Comparison of ENCODE assay signal across 16 cellular contexts in genomic region chr12:103944964-103945363, GRCh38. TPM values are rescaled to one million over a fixed set of nuclear protein-coding genes. Genes with fewer than 3 reads are reported as not detected.
DNase-seq lines count a peak whose midpoint lies in the region; TF ChIP-seq lines count a peak whose summit lies in the region.
"Had no signal": no experiment of that assay in that cellular context is flagged by ENCODE, and none has a peak within 500 bp of the region (broad histone marks: within the 10 kb centered on the region; RNA-seq: fewer than 3 reads in every experiment).

No MANE protein-coding gene starts in this region.

- H3K27ac Mint-ChIP-seq in MCF 10A (ENCODE audit: low read depth, unreplicated experiment), result peak overlapping the region; percentile 39
- peak overlapping the region; percentile 68 for H3K27ac Mint-ChIP-seq in activated naive CD8-positive, alpha-beta T cell treated with anti-CD3 and anti-CD28 coated beads for 36 hours
- H3K27ac Mint-ChIP-seq in stimulated activated naive CD8-positive, alpha-beta T cell treated with anti-CD3 and anti-CD28 coated beads, Interleukin-15, Interleukin-2, amounts not matched to agents 100 ng/mL and 50 ng/mL, for 24 hours, result peak overlapping the region; percentile 13

- H2AFZ ChIP-seq in mammary epithelial cell (ENCODE audit: low read depth, low read length), result no peak overlapping the region

- intact Hi-C loops in MCF 10A (cut with micrococcal nuclease) (no loop called here), mammary epithelial cell (cut with micrococcal nuclease) (loop anchor here (10.0 kb wide), 1 partner anchor 160 kb away; no protein-coding TSS in a partner anchor)

- TF ChIP-seq CTCF in MCF 10A (IDR thresholded peaks at IDR 0.05; ENCODE audit: unreplicated experiment) (no peak), mammary epithelial cell (conservative IDR thresholded peaks at IDR 0.05 in 1 of 2, IDR thresholded peaks at IDR 0.05 in 1 of 2; ENCODE audit: extremely low read depth in 1 of 2, insufficient read depth in 1 of 2, low read depth in 1 of 2, low read length in 2 of 2) (no peak)

- POLR2A ChIA-PET in MCF 10A (lab: Yijun Ruan, JAX), result interaction anchor here (1.7 to 2.7 kb wide), 2 partner anchors 11 to 13 kb away, joined by 9 to 12 read pairs; a partner anchor contains a TSS

- no peak overlapping the region for H3K27ac ChIP-seq in mammary epithelial cell (ENCODE audit: insufficient read depth, low read depth, low read length)
- H3K27ac ChIP-seq: BLaER1 treated with 17β-estradiol and CSF1 and Interleukin-3, amounts not matched to agents 10 nM and 100 nM had no signal

- H3K36me3 Mint-ChIP-seq in MCF 10A (ENCODE audit: insufficient read depth, unreplicated experiment), result peaks cover 99% of the 10 kb centered on the region
- H3K36me3 Mint-ChIP-seq in activated naive CD8-positive, alpha-beta T cell treated with anti-CD3 and anti-CD28 coated beads for 36 hours, result peaks cover 59% of the 10 kb centered on the region
- H3K36me3 Mint-ChIP-seq in stimulated activated naive CD8-positive, alpha-beta T cell treated with anti-CD3 and anti-CD28 coated beads, Interleukin-15, Interleukin-2, amounts not matched to agents 100 ng/mL and 50 ng/mL, for 24 hours (ENCODE audit: low read depth), result peaks cover 100% of the 10 kb centered on the region

- no peaks in the 10 kb centered on the region for H3K9me3 Mint-ChIP-seq in MCF 10A (ENCODE audit: unreplicated experiment)
- H3K9me3 Mint-ChIP-seq in activated naive CD8-positive, alpha-beta T cell treated with anti-CD3 and anti-CD28 coated beads for 36 hours, result no peaks in the 10 kb centered on the region
- H3K9me3 Mint-ChIP-seq in stimulated activated naive CD8-positive, alpha-beta T cell treated with anti-CD3 and anti-CD28 coated beads, Interleukin-15, Interleukin-2, amounts not matched to agents 100 ng/mL and 50 ng/mL, for 24 hours, result no peaks in the 10 kb centered on the region

- H3K4me1 ChIP-seq in mammary epithelial cell (ENCODE audit: insufficient read depth, low read length), result no peaks in the 10 kb centered on the region
- H3K4me1 ChIP-seq: HAP-1 had no signal

- no peak overlapping the region for H3K4me2 ChIP-seq in mammary epithelial cell (ENCODE audit: insufficient read depth, low read depth, low read length)
- H3K4me2 ChIP-seq: BLaER1 treated with 17β-estradiol and CSF1 and Interleukin-3, amounts not matched to agents 10 nM and 100 nM had no signal

- peaks cover 35% of the 10 kb centered on the region for H3K79me2 ChIP-seq in mammary epithelial cell (ENCODE audit: insufficient read depth, low read length)

- BruUV-seq in MCF 10A (replicated peaks; lab: Mats Ljungman, UMichigan), result no TSS peak
- BruUV-seq in mammary epithelial cell (replicated peaks; lab: Mats Ljungman, UMichigan), result no TSS peak

- H4K20me1 ChIP-seq in mammary epithelial cell (ENCODE audit: insufficient read depth, low read length), result no peaks in the 10 kb centered on the region

- peak; percentile 29 for DNase-seq in DMS53 (lab: John Stamatoyannopoulos, UW)
- DNase-seq in DMS53 treated with DMSO at 0.1 percent for 48 hours (lab: John Stamatoyannopoulos, UW; ENCODE audit: unreplicated experiment), result no peak
- DNase-seq in MCF 10A (ENCODE audit: unreplicated experiment), result no peak
- no peak for DNase-seq in mammary epithelial cell
- no peak for DNase-seq in activated naive CD8-positive, alpha-beta T cell treated with anti-CD3 and anti-CD28 coated beads for 36 hours
- no peak for DNase-seq in globus pallidus (ENCODE audit: low spot score)
- DNase-seq in iPS-NIHi11 (ENCODE audit: low spot score), result no peak
- DNase-seq: 8988T, IMR-90, MV-4-11, NCI-H1436, NCI-H2081, NCI-H510A treated with DMSO at 0.1 percent for 48 hours had no signal

- no peak overlapping the region for H3K4me3 ChIP-seq in mammary epithelial cell (replicated peaks in 1 of 3; ENCODE audit: insufficient read depth in 1 of 3, low read depth in 2 of 3, low read length in 3 of 3)
- H3K4me3 ChIP-seq: BLaER1 treated with 17β-estradiol and CSF1 and Interleukin-3, amounts not matched to agents 10 nM and 100 nM; HAP-1 had no signal

- H3K9me3 ChIP-seq in mammary epithelial cell (replicated peaks; ENCODE audit: insufficient read depth, low read length), result no peaks in the 10 kb centered on the region
- H3K9me3 ChIP-seq: BLaER1 treated with 17β-estradiol and CSF1 and Interleukin-3, amounts not matched to agents 10 nM and 100 nM; HAP-1 had no signal

- in situ Hi-C loops in mammary epithelial cell (cut with MboI; ENCODE audit: low sequenced_read_pairs in 2 of 2), result loop anchor here in 1 of 2 donors (25.0 kb wide), 2 partner anchors 392 to 1117 kb away; no protein-coding TSS in a partner anchor

- no peaks in the 10 kb centered on the region for H3K4me1 Mint-ChIP-seq in MCF 10A (ENCODE audit: insufficient read depth, unreplicated experiment)
- H3K4me1 Mint-ChIP-seq in activated naive CD8-positive, alpha-beta T cell treated with anti-CD3 and anti-CD28 coated beads for 36 hours, result peaks cover 46% of the 10 kb centered on the region
- H3K4me1 Mint-ChIP-seq in stimulated activated naive CD8-positive, alpha-beta T cell treated with anti-CD3 and anti-CD28 coated beads, Interleukin-15, Interleukin-2, amounts not matched to agents 100 ng/mL and 50 ng/mL, for 24 hours (ENCODE audit: low read depth), result peaks cover 54% of the 10 kb centered on the region

- H3K36me3 ChIP-seq in mammary epithelial cell (ENCODE audit: insufficient read depth, low read length), result peaks cover 85% of the 10 kb centered on the region

- CTCF ChIA-PET in MCF 10A (lab: Yijun Ruan, JAX) (interaction anchor here (0.9 kb wide), 1 partner anchor 10 kb away, joined by 3 read pairs; no protein-coding TSS in a partner anchor), mammary epithelial cell (lab: Charles Lee; ENCODE audit: low non-redundant PET) (no interaction called here)

- H3K27me3 Mint-ChIP-seq in MCF 10A (ENCODE audit: insufficient read depth, unreplicated experiment), result no peaks in the 10 kb centered on the region
- no peaks in the 10 kb centered on the region for H3K27me3 Mint-ChIP-seq in activated naive CD8-positive, alpha-beta T cell treated with anti-CD3 and anti-CD28 coated beads for 36 hours
- no peaks in the 10 kb centered on the region for H3K27me3 Mint-ChIP-seq in stimulated activated naive CD8-positive, alpha-beta T cell treated with anti-CD3 and anti-CD28 coated beads, Interleukin-15, Interleukin-2, amounts not matched to agents 100 ng/mL and 50 ng/mL, for 24 hours

- H3K9ac ChIP-seq in mammary epithelial cell (ENCODE audit: insufficient read depth, low read length), result no peak overlapping the region
- H3K9ac ChIP-seq: BLaER1 treated with 17β-estradiol and CSF1 and Interleukin-3, amounts not matched to agents 10 nM and 100 nM had no signal

- WGBS in mammary epithelial cell (ENCODE audit: low coverage, missing lambda C conversion rate), result 100% methylated on average over 3 of the region's 3 CpGs

- H3K4me3 Mint-ChIP-seq in MCF 10A (ENCODE audit: unreplicated experiment), result no peak overlapping the region
- H3K4me3 Mint-ChIP-seq in activated naive CD8-positive, alpha-beta T cell treated with anti-CD3 and anti-CD28 coated beads for 36 hours, result no peak overlapping the region
- no peak overlapping the region for H3K4me3 Mint-ChIP-seq in stimulated activated naive CD8-positive, alpha-beta T cell treated with anti-CD3 and anti-CD28 coated beads, Interleukin-15, Interleukin-2, amounts not matched to agents 100 ng/mL and 50 ng/mL, for 24 hours

- H3K27me3 ChIP-seq in mammary epithelial cell (ENCODE audit: insufficient read depth, low read length), result no peaks in the 10 kb centered on the region
- H3K27me3 ChIP-seq: BLaER1 treated with 17β-estradiol and CSF1 and Interleukin-3, amounts not matched to agents 10 nM and 100 nM had no signal

- dilution Hi-C loops in mammary epithelial cell (cut with HindIII; ENCODE audit: low sequenced_read_pairs), result loop anchor here (5.0 kb wide), 1 partner anchor 63 kb away; no protein-coding TSS in a partner anchor

RNA-seq across cellular contexts. Expression of gene HSP90B1, which starts 14.8 kb away (rescaled TPM):
- 1,052 and 1,334 TPM in 2 replicates for total RNA-seq in MCF 10A (2022)
- 100 to 1,000 TPM; 357 to 921 TPM for total RNA-seq in mammary epithelial cell
- polyA plus RNA-seq in mammary epithelial cell, result 425 TPM
- polyA minus RNA-seq in mammary epithelial cell, result 179 TPM
- total RNA-seq in activated naive CD8-positive, alpha-beta T cell treated with anti-CD3 and anti-CD28 coated beads for 36 hours, result 100 to 1,000 TPM; 540 to 565 TPM

RNA-seq across cellular contexts. Expression of gene TDG, which starts 20.7 kb away (rescaled TPM):
- total RNA-seq in MCF 10A (2022), result 31.6 and 31.8 TPM in 2 replicates
- 10 to 100 TPM; 27.3 to 42.0 TPM for total RNA-seq in mammary epithelial cell
- 14.3 TPM for polyA plus RNA-seq in mammary epithelial cell
- 6.7 TPM for polyA minus RNA-seq in mammary epithelial cell
- 10 to 100 TPM; 58.3 to 59.3 TPM for total RNA-seq in activated naive CD8-positive, alpha-beta T cell treated with anti-CD3 and anti-CD28 coated beads for 36 hours

Comparison
In these comparisons a context has a peak if more than half of its experiments do, and no peak if none do; other contexts are left out.
1. H3K27ac Mint-ChIP-seq: peak in every context shown above with its lines; median percentile 68 in activated naive CD8-positive, alpha-beta T cell treated with anti-CD3 and anti-CD28 coated beads for 36 hours; 39 in MCF 10A; 13 in stimulated activated naive CD8-positive, alpha-beta T cell treated with anti-CD3 and anti-CD28 coated beads, Interleukin-15, Interleukin-2, amounts not matched to agents 100 ng/mL and 50 ng/mL, for 24 hours.